Comparison of ENCODE assay signal across 24 cellular contexts in genomic region chr2:188970201-188970600, GRCh38. TPM values are rescaled to one million over a fixed set of nuclear protein-coding genes. Genes with fewer than 3 reads are reported as not detected.
DNase-seq lines count a peak whose midpoint lies in the region; ATAC-seq lines count a peak whose summit lies in the region.
"Had no signal": no experiment of that assay in that cellular context is flagged by ENCODE, and none has a peak within 500 bp of the region (broad histone marks: within the 10 kb centered on the region; RNA-seq: fewer than 3 reads in every experiment).

No MANE protein-coding gene starts in this region.

- H3K4me1 Mint-ChIP-seq in stimulated activated effector memory CD8-positive, alpha-beta T cell treated with anti-CD3 and anti-CD28 coated beads, Interleukin-12 subunit alpha, Interleukin-12 subunit beta, amount 100 ng/mL, for 72 hours = no peaks in the 10 kb centered on the region
- H3K4me1 Mint-ChIP-seq: CD4-positive, alpha-beta memory T cell; endodermal cell had no signal

- no peak for ATAC-seq in stimulated activated effector memory CD8-positive, alpha-beta T cell treated with anti-CD3 and anti-CD28 coated beads, Interleukin-12 subunit alpha, Interleukin-12 subunit beta, amount 100 ng/mL, for 72 hours
- ATAC-seq in GM18907 (IDR thresholded peaks at IDR 0.05; ENCODE audit: unreplicated experiment) = no peak
- ATAC-seq: HCT116 had no signal

- H3K9me2 ChIP-seq in GM23248 (ENCODE audit: insufficient read depth) = no peaks in the 10 kb centered on the region

- peaks cover 39% of the 10 kb centered on the region for H3F3A ChIP-seq in GM23248 (ENCODE audit: insufficient read depth)

- H3K9me3 ChIP-seq in GM23248 (ENCODE audit: low read depth) (no peaks in the 10 kb centered on the region), muscle layer of colon (ENCODE audit: low read length) (no peaks in the 10 kb centered on the region), stomach smooth muscle (ENCODE audit: control insufficient read depth in 2 of 2, low read length in 2 of 2) (no peaks in the 10 kb centered on the region)
- H3K9me3 ChIP-seq: breast epithelium, colonic mucosa had no signal

- H3K79me2 ChIP-seq in GM23248 (ENCODE audit: insufficient read depth) = peaks cover 13% of the 10 kb centered on the region

- 0 out of 2 replicates have a peak overlapping the region, but pooled peaks have one; percentile 1 for H3K9ac ChIP-seq in GM23248
- no peak overlapping the region for H3K9ac ChIP-seq in muscle layer of colon (ENCODE audit: low read length)
- H3K9ac ChIP-seq in stomach smooth muscle (ENCODE audit: low read length in 2 of 2) = no peak overlapping the region
- H3K9ac ChIP-seq: KMS-11, neural progenitor cell had no signal

- H3K27ac Mint-ChIP-seq in stimulated activated effector memory CD8-positive, alpha-beta T cell treated with anti-CD3 and anti-CD28 coated beads, Interleukin-12 subunit alpha, Interleukin-12 subunit beta, amount 100 ng/mL, for 72 hours = no peak overlapping the region
- H3K27ac Mint-ChIP-seq: activated CD4-positive, alpha-beta memory T cell treated with anti-CD3 and anti-CD28 coated beads for 36 hours; CD4-positive, alpha-beta memory T cell; endodermal cell; neural progenitor cell; progenitor cell of endocrine pancreas had no signal

- WGBS in GM23248 (ENCODE audit: low coverage in 1 of 2, low lambda C conversion rate in 2 of 2, missing lambda C conversion rate in 2 of 2), 2 experiments = 36 to 55% methylated on average over 1 of the region's 1 CpG

- H3K27me3 ChIP-seq in GM23248 (replicated peaks; ENCODE audit: insufficient read depth) (no peaks in the 10 kb centered on the region), muscle layer of colon (ENCODE audit: control insufficient read depth in 1 of 2, insufficient read depth in 2 of 2, low read length in 2 of 2) (no peaks in the 10 kb centered on the region), stomach smooth muscle (ENCODE audit: control insufficient read depth in 1 of 2, insufficient read depth in 2 of 2, low read length in 2 of 2) (no peaks in the 10 kb centered on the region)
- H3K27me3 ChIP-seq: breast epithelium, colonic mucosa, neural progenitor cell had no signal

- no peak overlapping the region for H2AFZ ChIP-seq in GM23248
- H2AFZ ChIP-seq: neural progenitor cell had no signal

- no peaks in the 10 kb centered on the region for H3K36me3 Mint-ChIP-seq in stimulated activated effector memory CD8-positive, alpha-beta T cell treated with anti-CD3 and anti-CD28 coated beads, Interleukin-12 subunit alpha, Interleukin-12 subunit beta, amount 100 ng/mL, for 72 hours
- H3K36me3 Mint-ChIP-seq: activated CD4-positive, alpha-beta memory T cell treated with anti-CD3 and anti-CD28 coated beads for 36 hours; CD4-positive, alpha-beta memory T cell; neural progenitor cell had no signal

- H3K4me1 ChIP-seq in GM23248 (ENCODE audit: insufficient read depth) = peaks cover 48% of the 10 kb centered on the region
- H3K4me1 ChIP-seq in muscle layer of colon (ENCODE audit: insufficient read depth, low read length) = peaks cover 32% of the 10 kb centered on the region
- H3K4me1 ChIP-seq in stomach smooth muscle (ENCODE audit: control insufficient read depth, insufficient read depth, low read length) = peaks cover 12% of the 10 kb centered on the region
- H3K4me1 ChIP-seq: breast epithelium, colonic mucosa, neural progenitor cell had no signal

- H3K4me3 ChIP-seq in GM23248 (peak overlapping the region; percentile 29), muscle layer of colon (ENCODE audit: low read depth in 1 of 2, low read length in 2 of 2) (no peak overlapping the region), stomach smooth muscle (ENCODE audit: low read length in 2 of 2) (peak overlapping the region in 1 of 2 donors; percentile 9)
- H3K4me3 ChIP-seq: breast epithelium, colonic mucosa, neural progenitor cell had no signal

- H3K9me3 Mint-ChIP-seq in stimulated activated effector memory CD8-positive, alpha-beta T cell treated with anti-CD3 and anti-CD28 coated beads, Interleukin-12 subunit alpha, Interleukin-12 subunit beta, amount 100 ng/mL, for 72 hours = no peaks in the 10 kb centered on the region
- H3K9me3 Mint-ChIP-seq: activated CD4-positive, alpha-beta memory T cell treated with anti-CD3 and anti-CD28 coated beads for 36 hours; CD4-positive, alpha-beta memory T cell; endodermal cell; neural progenitor cell had no signal

- DNase-seq in GM23248 (peak; percentile 34), astrocyte of the hippocampus (ENCODE audit: low read depth, low spot score) (peak; percentile 9), retina (no peak)
- DNase-seq in stimulated activated effector memory CD8-positive, alpha-beta T cell treated with anti-CD3 and anti-CD28 coated beads, Interleukin-12 subunit alpha, Interleukin-12 subunit beta, amount 100 ng/mL, for 72 hours (ENCODE audit: low spot score in 2 of 2) = no peak
- DNase-seq in activated effector memory CD4-positive, alpha-beta T cell treated with Interleukin-2 at 50 U/mL for 16 hours = no peak
- DNase-seq: activated CD4-positive, alpha-beta memory T cell treated with anti-CD3 and anti-CD28 coated beads for 36 hours; activated CD4-positive, CD25-positive, alpha-beta regulatory T cell; activated effector memory CD4-positive, alpha-beta T cell treated with anti-CD3 and anti-CD28 coated beads, Interleukin-2, amount 50 U/mL, for 16 hours; CD4-positive, alpha-beta memory T cell; colonic mucosa; endodermal cell; GDM1; hippocampal formation; NCI-H146; NCI-H526; T1000 had no signal

- peak overlapping the region; percentile 72 for H3K4me2 ChIP-seq in GM23248 (ENCODE audit: unreplicated experiment)
- H3K4me2 ChIP-seq: KMS-11, neural progenitor cell had no signal

- H3K27ac ChIP-seq in GM23248 (peak overlapping the region; percentile 47), muscle layer of colon (ENCODE audit: low read depth, low read length) (peak overlapping the region; percentile 59), stomach smooth muscle (ENCODE audit: low read length) (peak overlapping the region; percentile 18)
- H3K27ac ChIP-seq: KMS-11, neural progenitor cell had no signal

- in situ Hi-C loops in GM23248 (cut with MboI) = no loop called here

- H3K4me3 Mint-ChIP-seq in stimulated activated effector memory CD8-positive, alpha-beta T cell treated with anti-CD3 and anti-CD28 coated beads, Interleukin-12 subunit alpha, Interleukin-12 subunit beta, amount 100 ng/mL, for 72 hours = no peak overlapping the region
- H3K4me3 Mint-ChIP-seq: activated CD4-positive, alpha-beta memory T cell treated with anti-CD3 and anti-CD28 coated beads for 36 hours; CD4-positive, alpha-beta memory T cell; endodermal cell; neural progenitor cell had no signal

- H4K20me1 ChIP-seq in GM23248 (ENCODE audit: insufficient read depth) = no peaks in the 10 kb centered on the region

- H3K36me3 ChIP-seq in GM23248 (ENCODE audit: low read depth) = no peaks in the 10 kb centered on the region
- H3K36me3 ChIP-seq in muscle layer of colon (ENCODE audit: insufficient read depth, low read length) = no peaks in the 10 kb centered on the region
- no peaks in the 10 kb centered on the region for H3K36me3 ChIP-seq in stomach smooth muscle (ENCODE audit: control insufficient read depth in 2 of 2, insufficient read depth in 2 of 2, low read length in 2 of 2)
- H3K36me3 ChIP-seq: breast epithelium, colonic mucosa, neural progenitor cell had no signal

RNA-seq across cellular contexts. Expression of gene COL3A1, which starts 4.0 kb away (rescaled TPM):
- 2,141 and 2,153 TPM in 2 replicates for total RNA-seq in GM23248 (2014; rRNA removed; shearing (Covaris generic))
- 977 and 987 TPM in 2 replicates for polyA plus RNA-seq in GM23248 (2016; fragmentation: Nextera tagmentation; extraction: Ambion mirVana)
- total RNA-seq: activated CD4-positive, alpha-beta memory T cell treated with anti-CD3 and anti-CD28 coated beads for 36 hours; CD4-positive, alpha-beta memory T cell; endodermal cell had no signal
- polyA plus RNA-seq: CD4-positive, alpha-beta memory T cell had no signal

Comparison
In these comparisons a context has a peak if more than half of its experiments do, and no peak if none do; other contexts are left out.
1. DNase-seq: peak in GM23248 (single experiment) and astrocyte of the hippocampus (single experiment); none in stimulated activated effector memory CD8-positive, alpha-beta T cell treated with anti-CD3 and anti-CD28 coated beads, Interleukin-12 subunit alpha, Interleukin-12 subunit beta, amount 100 ng/mL, for 72 hours (0 of 2), activated effector memory CD4-positive, alpha-beta T cell treated with Interleukin-2 at 50 U/mL for 16 hours (single experiment) and retina (single experiment).
2. Peak in every context shown above with its lines, with median percentiles within 50 percentile points of each other: H3K27ac ChIP-seq.